1 cellular context compared by ENCODE assay signal in the genomic region with DNA sequence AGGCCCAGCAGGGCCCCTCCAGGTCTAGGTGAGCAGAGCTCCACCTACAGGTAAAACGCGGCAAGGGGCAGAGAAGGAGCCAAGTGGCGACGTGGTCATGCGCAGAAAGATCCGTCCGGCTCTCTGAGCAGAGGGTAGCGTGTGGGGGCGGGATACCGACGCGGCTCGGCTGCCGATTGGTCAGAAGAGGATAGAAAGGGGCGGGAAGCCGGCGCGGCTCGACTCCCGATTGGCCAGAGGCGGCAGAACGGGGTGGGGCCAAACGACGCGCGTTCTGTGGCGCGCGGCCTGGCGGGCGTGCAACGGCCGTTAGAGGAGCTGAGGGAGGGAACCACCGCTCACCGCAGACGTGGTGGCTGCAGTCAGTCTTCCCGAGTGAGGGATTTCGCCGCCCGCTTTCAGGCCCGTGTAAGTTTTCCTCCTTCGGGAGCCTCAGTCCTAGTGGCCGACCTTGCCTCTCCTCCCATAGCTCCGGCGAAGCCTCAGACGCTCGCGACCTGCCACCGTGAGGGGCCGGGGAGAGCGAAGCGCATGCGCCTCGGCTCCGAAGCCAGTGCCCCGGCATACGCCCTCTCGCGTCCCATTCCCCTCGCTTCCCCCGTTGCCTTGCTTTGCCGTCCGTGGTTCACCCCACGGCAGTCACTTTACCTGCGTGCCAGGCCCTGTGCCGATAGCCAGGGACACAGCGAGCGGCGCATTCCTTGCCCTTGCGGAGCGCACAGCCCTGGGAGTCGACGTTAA.
TF ChIP-seq lines count a peak whose summit lies in the region.

A gene with protein sequence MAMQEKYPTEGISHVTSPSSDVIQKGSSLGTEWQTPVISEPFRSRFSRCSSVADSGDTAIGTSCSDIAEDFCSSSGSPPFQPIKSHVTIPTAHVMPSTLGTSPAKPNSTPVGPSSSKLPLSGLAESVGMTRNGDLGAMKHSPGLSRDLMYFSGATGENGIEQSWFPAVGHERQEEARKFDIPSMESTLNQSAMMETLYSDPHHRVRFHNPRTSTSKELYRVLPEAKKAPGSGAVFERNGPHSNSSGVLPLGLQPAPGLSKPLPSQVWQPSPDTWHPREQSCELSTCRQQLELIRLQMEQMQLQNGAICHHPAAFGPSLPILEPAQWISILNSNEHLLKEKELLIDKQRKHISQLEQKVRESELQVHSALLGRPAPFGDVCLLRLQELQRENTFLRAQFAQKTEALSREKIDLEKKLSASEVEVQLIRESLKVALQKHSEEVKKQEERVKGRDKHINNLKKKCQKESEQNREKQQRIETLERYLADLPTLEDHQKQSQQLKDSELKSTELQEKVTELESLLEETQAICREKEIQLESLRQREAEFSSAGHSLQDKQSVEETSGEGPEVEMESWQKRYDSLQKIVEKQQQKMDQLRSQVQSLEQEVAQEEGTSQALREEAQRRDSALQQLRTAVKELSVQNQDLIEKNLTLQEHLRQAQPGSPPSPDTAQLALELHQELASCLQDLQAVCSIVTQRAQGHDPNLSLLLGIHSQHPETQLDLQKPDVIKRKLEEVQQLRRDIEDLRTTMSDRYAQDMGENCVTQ (plus strand): TSS at position 298 of the 741 bp plus-strand sequence. CDS start 5,584 bp downstream, outside the sequence.

TF ChIP-seq in K562, 482 proteins besides CTCF, POLR2A, EP300 and RAD21 (continued from another document and continues in another):
- TF ChIP-seq PHF20 (IDR thresholded peaks at IDR 0.05; ENCODE audit: partially characterized antibody) (peak; percentile 45), ZNF124 (CRISPR knock-in tag; IDR thresholded peaks at IDR 0.05) (no peak), ZNF395 (CRISPR knock-in tag; IDR thresholded peaks at IDR 0.05) (peak; percentile 64; the same call in 1 of the 2 replicates), KDM4B (IDR thresholded peaks at IDR 0.05; ENCODE audit: borderline replicate concordance in 2 of 2, low read depth in 1 of 2) (0 out of 4 replicates have a peak, but pooled peaks of 1 of the 2 experiments have one; percentile 29), ZBTB17 (CRISPR knock-in tag; IDR thresholded peaks at IDR 0.05) (peak; percentile 61; the same call in 1 of the 2 replicates), U2AF2 (optimal IDR thresholded peaks at IDR 0.05; ENCODE audit: low read depth, low read length) (no peak), FOXK1 (CRISPR knock-in tag; IDR thresholded peaks at IDR 0.05; ENCODE audit: borderline replicate concordance) (no peak), ZBTB1 (CRISPR knock-in tag; IDR thresholded peaks at IDR 0.05; ENCODE audit: borderline replicate concordance, low read depth) (peak; percentile 85), PRMT5 (CRISPR knock-in tag; IDR thresholded peaks at IDR 0.05) (no peak), SP1 (CRISPR knock-in tag; IDR thresholded peaks at IDR 0.05) (peak; percentile 99), NR1H2 (CRISPR knock-in tag; IDR thresholded peaks at IDR 0.05) (no peak), ZFP36 (IDR thresholded peaks at IDR 0.05; ENCODE audit: low read depth, low read length, partially characterized antibody) (no peak), MTA1 (IDR thresholded peaks at IDR 0.05; ENCODE audit: borderline replicate concordance) (no peak), HDAC2 (IDR thresholded peaks at IDR 0.05) (peak; percentile 87), ZNF561 (CRISPR knock-in tag; conservative IDR thresholded peaks at IDR 0.05) (0 out of 2 replicates have a peak, but pooled peaks have one; percentile 14), ZNF408 (CRISPR knock-in tag; IDR thresholded peaks at IDR 0.05; ENCODE audit: low read depth) (no peak), JUND (IDR thresholded peaks at IDR 0.05; ENCODE audit: borderline replicate concordance, low read depth, low read length) (peak; percentile 31; the same call in 1 of the 2 replicates), JUND (tag; IDR thresholded peaks at IDR 0.05; ENCODE audit: borderline replicate concordance, low read depth, low read length) (peak; percentile 26; the same call in 1 of the 3 replicates), MEIS2 (IDR thresholded peaks at IDR 0.05; ENCODE audit: partially characterized antibody) (peak; percentile 61), ZNF655 (CRISPR knock-in tag; IDR thresholded peaks at IDR 0.05) (no peak), ZSCAN29 (IDR thresholded peaks at IDR 0.05) (0 out of 2 replicates have a peak, but pooled peaks have one; percentile 63), CREB1 (IDR thresholded peaks at IDR 0.05) (peak; percentile 88), CREB1 (CRISPR knock-in tag; IDR thresholded peaks at IDR 0.05) (peak; percentile 87), ZNF133 (CRISPR knock-in tag; IDR thresholded peaks at IDR 0.05) (peak; percentile 88; the same call in 1 of the 2 replicates), SIX5 (IDR thresholded peaks at IDR 0.05; ENCODE audit: borderline replicate concordance in 1 of 2, insufficient read depth in 1 of 2, low read depth in 1 of 2, low read length in 2 of 2) (no peak), ZNF518B (CRISPR knock-in tag; IDR thresholded peaks at IDR 0.05) (no peak), MEF2A (IDR thresholded peaks at IDR 0.05; ENCODE audit: control insufficient read depth, low read depth, low read length) (no peak)
- TF ChIP-seq, protein P1, sequence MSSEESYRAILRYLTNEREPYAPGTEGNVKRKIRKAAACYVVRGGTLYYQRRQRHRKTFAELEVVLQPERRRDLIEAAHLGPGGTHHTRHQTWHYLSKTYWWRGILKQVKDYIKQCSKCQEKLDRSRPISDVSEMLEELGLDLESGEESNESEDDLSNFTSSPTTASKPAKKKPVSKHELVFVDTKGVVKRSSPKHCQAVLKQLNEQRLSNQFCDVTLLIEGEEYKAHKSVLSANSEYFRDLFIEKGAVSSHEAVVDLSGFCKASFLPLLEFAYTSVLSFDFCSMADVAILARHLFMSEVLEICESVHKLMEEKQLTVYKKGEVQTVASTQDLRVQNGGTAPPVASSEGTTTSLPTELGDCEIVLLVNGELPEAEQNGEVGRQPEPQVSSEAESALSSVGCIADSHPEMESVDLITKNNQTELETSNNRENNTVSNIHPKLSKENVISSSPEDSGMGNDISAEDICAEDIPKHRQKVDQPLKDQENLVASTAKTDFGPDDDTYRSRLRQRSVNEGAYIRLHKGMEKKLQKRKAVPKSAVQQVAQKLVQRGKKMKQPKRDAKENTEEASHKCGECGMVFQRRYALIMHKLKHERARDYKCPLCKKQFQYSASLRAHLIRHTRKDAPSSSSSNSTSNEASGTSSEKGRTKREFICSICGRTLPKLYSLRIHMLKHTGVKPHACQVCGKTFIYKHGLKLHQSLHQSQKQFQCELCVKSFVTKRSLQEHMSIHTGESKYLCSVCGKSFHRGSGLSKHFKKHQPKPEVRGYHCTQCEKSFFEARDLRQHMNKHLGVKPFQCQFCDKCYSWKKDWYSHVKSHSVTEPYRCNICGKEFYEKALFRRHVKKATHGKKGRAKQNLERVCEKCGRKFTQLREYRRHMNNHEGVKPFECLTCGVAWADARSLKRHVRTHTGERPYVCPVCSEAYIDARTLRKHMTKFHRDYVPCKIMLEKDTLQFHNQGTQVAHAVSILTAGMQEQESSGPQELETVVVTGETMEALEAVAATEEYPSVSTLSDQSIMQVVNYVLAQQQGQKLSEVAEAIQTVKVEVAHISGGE (CRISPR knock-in tag; IDR thresholded peaks at IDR 0.05), result 0 out of 6 replicates have a peak, but pooled peaks of 1 of the 3 experiments have one; percentile 5
- TF ChIP-seq, protein P2, sequence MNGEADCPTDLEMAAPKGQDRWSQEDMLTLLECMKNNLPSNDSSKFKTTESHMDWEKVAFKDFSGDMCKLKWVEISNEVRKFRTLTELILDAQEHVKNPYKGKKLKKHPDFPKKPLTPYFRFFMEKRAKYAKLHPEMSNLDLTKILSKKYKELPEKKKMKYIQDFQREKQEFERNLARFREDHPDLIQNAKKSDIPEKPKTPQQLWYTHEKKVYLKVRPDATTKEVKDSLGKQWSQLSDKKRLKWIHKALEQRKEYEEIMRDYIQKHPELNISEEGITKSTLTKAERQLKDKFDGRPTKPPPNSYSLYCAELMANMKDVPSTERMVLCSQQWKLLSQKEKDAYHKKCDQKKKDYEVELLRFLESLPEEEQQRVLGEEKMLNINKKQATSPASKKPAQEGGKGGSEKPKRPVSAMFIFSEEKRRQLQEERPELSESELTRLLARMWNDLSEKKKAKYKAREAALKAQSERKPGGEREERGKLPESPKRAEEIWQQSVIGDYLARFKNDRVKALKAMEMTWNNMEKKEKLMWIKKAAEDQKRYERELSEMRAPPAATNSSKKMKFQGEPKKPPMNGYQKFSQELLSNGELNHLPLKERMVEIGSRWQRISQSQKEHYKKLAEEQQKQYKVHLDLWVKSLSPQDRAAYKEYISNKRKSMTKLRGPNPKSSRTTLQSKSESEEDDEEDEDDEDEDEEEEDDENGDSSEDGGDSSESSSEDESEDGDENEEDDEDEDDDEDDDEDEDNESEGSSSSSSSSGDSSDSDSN (IDR thresholded peaks at IDR 0.05; ENCODE audit: borderline replicate concordance in 1 of 2, low read depth in 2 of 2, low read length in 2 of 2), result peak; percentile 23 to 78; a peak in 1 of 4 replicates
- TF ChIP-seq, protein P3, sequence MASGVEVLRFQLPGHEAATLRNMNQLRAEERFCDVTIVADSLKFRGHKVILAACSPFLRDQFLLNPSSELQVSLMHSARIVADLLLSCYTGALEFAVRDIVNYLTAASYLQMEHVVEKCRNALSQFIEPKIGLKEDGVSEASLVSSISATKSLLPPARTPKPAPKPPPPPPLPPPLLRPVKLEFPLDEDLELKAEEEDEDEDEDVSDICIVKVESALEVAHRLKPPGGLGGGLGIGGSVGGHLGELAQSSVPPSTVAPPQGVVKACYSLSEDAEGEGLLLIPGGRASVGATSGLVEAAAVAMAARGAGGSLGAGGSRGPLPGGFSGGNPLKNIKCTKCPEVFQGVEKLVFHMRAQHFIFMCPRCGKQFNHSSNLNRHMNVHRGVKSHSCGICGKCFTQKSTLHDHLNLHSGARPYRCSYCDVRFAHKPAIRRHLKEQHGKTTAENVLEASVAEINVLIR (CRISPR knock-in tag; IDR thresholded peaks at IDR 0.05), result peak; percentile 54; the same call in 1 of the 2 replicates
- TF ChIP-seq, protein P4, sequence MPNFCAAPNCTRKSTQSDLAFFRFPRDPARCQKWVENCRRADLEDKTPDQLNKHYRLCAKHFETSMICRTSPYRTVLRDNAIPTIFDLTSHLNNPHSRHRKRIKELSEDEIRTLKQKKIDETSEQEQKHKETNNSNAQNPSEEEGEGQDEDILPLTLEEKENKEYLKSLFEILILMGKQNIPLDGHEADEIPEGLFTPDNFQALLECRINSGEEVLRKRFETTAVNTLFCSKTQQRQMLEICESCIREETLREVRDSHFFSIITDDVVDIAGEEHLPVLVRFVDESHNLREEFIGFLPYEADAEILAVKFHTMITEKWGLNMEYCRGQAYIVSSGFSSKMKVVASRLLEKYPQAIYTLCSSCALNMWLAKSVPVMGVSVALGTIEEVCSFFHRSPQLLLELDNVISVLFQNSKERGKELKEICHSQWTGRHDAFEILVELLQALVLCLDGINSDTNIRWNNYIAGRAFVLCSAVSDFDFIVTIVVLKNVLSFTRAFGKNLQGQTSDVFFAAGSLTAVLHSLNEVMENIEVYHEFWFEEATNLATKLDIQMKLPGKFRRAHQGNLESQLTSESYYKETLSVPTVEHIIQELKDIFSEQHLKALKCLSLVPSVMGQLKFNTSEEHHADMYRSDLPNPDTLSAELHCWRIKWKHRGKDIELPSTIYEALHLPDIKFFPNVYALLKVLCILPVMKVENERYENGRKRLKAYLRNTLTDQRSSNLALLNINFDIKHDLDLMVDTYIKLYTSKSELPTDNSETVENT (CRISPR knock-in tag; IDR thresholded peaks at IDR 0.05), result peak; percentile 90
- TF ChIP-seq, protein P5, sequence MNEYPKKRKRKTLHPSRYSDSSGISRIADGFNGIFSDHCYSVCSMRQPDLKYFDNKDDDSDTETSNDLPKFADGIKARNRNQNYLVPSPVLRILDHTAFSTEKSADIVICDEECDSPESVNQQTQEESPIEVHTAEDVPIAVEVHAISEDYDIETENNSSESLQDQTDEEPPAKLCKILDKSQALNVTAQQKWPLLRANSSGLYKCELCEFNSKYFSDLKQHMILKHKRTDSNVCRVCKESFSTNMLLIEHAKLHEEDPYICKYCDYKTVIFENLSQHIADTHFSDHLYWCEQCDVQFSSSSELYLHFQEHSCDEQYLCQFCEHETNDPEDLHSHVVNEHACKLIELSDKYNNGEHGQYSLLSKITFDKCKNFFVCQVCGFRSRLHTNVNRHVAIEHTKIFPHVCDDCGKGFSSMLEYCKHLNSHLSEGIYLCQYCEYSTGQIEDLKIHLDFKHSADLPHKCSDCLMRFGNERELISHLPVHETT (CRISPR knock-in tag; conservative IDR thresholded peaks at IDR 0.05 in 1 of 2, IDR thresholded peaks at IDR 0.05 in 1 of 2), result 0 out of 4 replicates have a peak, but pooled peaks of 1 of the 2 experiments have one; percentile 71
